In the genomic region with DNA sequence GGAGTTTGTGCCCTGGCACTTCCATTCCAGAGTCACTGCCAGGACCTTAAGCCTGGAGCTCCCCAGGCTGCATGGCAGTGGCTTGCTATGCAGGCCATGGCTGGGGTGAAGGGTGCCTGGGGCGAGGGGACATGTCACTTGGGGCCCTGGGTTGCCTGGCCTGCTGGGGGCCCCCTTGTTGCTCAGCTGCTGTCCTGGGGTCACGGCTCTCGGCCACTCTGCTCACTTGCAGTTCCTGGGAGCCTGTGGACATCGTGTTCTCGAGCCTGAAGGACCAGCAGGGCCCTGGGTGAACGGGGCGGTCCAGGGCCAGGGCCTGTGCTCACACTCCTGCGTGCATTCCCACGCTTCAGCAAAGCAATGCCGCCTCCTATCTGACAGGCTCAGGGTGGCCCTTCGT, we compare ENCODE assay signal across 19 cellular contexts. TPM values are rescaled to one million over a fixed set of nuclear protein-coding genes. Genes with fewer than 3 reads are reported as not detected.
"Had no signal": no experiment of that assay in that cellular context is flagged by ENCODE, and none has a peak within 500 bp of the region (broad histone marks: within the 10 kb centered on the region; RNA-seq: fewer than 3 reads in every experiment).

No MANE protein-coding gene starts in this region.

- FAIRE-seq: endothelial cell of umbilical vein had no signal

- H3K4me1 Mint-ChIP-seq: immature natural killer cell had no signal

- ATAC-seq: activated CD4-positive, CD25-positive, alpha-beta regulatory T cell treated with anti-CD3 and anti-CD28 coated beads, Interleukin-2, amount 50 U/mL, for 24 hours had no signal

- DNase-seq: activated CD4-positive, alpha-beta T cell treated with anti-CD3 and anti-CD28 coated beads, Interleukin-2, amount 50 U/mL, for 1 hour; activated CD8-positive, alpha-beta memory T cell treated with anti-CD3 and anti-CD28 coated beads for 24 hours; activated naive CD4-positive, alpha-beta T cell treated with Interleukin-2 at 50 U/mL for 16 hours; aorta; cerebellar nuclear complex; effector CD8-positive, alpha-beta T cell; foreskin melanocyte; head of caudate nucleus; immature natural killer cell; retina; stimulated activated CD4-positive, alpha-beta T cell treated with anti-CD3 and anti-CD28 coated beads, Interleukin-4, amount 100 ng/mL, for 24 hours; stimulated activated naive CD4-positive, alpha-beta T cell had no signal

- H3K36me3 Mint-ChIP-seq: immature natural killer cell had no signal

- H3K4me3 ChIP-seq: skin epidermis had no signal

- H3K4me3 Mint-ChIP-seq: activated T-helper 1 cell treated with anti-CD3 and anti-CD28 coated beads, Interleukin-12 subunit alpha, Interleukin-12 subunit beta, Interleukin-2, Interleukin-4 antibody, amounts not matched to agents 30 ng/mL and 10 ng/mL and 1 ng/mL, durations not matched to agents 14 hours and 24 hours and 36 hours; immature natural killer cell; T-helper 2 cell treated with Interferon-gamma antibody and Interleukin-4, amounts not matched to agents 5 μg/mL and 100 μg/mL, for 36 hours had no signal

- H3K27ac Mint-ChIP-seq: activated T-helper 1 cell treated with anti-CD3 and anti-CD28 coated beads, Interleukin-12 subunit alpha, Interleukin-12 subunit beta, Interleukin-2, Interleukin-4 antibody, amounts not matched to agents 30 ng/mL and 10 ng/mL and 1 ng/mL, durations not matched to agents 14 hours and 24 hours and 36 hours; immature natural killer cell; T-helper 2 cell treated with Interferon-gamma antibody and Interleukin-4, amounts not matched to agents 5 μg/mL and 100 μg/mL, for 36 hours had no signal

- H3K9me3 Mint-ChIP-seq: activated T-helper 1 cell treated with anti-CD3 and anti-CD28 coated beads, Interleukin-12 subunit alpha, Interleukin-12 subunit beta, Interleukin-2, Interleukin-4 antibody, amounts not matched to agents 30 ng/mL and 10 ng/mL and 1 ng/mL, durations not matched to agents 14 hours and 24 hours and 36 hours; immature natural killer cell; T-helper 2 cell treated with Interferon-gamma antibody and Interleukin-4, amounts not matched to agents 5 μg/mL and 100 μg/mL, for 36 hours had no signal

RNA-seq across cellular contexts. Expression of a gene that starts 31.3 kb away (rescaled TPM):
- total RNA-seq: activated T-helper 1 cell treated with anti-CD3 and anti-CD28 coated beads, Interleukin-12 subunit alpha, Interleukin-12 subunit beta, Interleukin-2, Interleukin-4 antibody, amounts not matched to agents 30 ng/mL and 10 ng/mL and 1 ng/mL, durations not matched to agents 14 hours and 24 hours and 36 hours; aorta; endothelial cell of umbilical vein; SK-MEL-5; ureter had no signal
- polyA plus RNA-seq: aorta, endothelial cell of umbilical vein, immature natural killer cell had no signal

RNA-seq across cellular contexts. Expression of a gene that starts 41.1 kb away (rescaled TPM):
- total RNA-seq: activated T-helper 1 cell treated with anti-CD3 and anti-CD28 coated beads, Interleukin-12 subunit alpha, Interleukin-12 subunit beta, Interleukin-2, Interleukin-4 antibody, amounts not matched to agents 30 ng/mL and 10 ng/mL and 1 ng/mL, durations not matched to agents 14 hours and 24 hours and 36 hours; endothelial cell of umbilical vein had no signal
- polyA plus RNA-seq: endothelial cell of umbilical vein, immature natural killer cell had no signal
